In the genomic region with DNA sequence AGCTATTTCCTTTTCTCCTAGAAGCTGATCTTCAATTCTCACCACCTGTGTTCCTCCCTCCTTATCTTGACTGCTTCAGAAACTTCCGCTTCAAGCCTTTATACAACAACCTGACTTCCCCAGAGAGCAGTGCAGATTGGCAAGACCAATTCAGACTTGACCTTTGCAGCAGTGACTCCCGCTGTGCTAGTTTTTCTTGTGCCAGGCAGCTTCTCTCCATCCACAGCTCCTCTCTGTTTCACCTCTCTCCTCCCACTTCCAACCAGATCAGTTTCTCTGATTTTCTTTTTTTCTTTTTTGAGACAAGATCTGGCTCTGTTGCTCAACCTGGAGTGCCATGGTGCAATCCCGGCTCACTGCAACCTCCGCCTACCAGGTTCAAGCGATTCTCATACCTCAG, we compare ENCODE assay signal across 20 cellular contexts.
A peak's percentile ranks its signal among the peaks of the same experiment; 100 is the strongest.
DNase-seq lines count a peak whose midpoint lies in the region; ATAC-seq and TF ChIP-seq lines count a peak whose summit lies in the region.
"Had no signal": no experiment of that assay in that cellular context is flagged by ENCODE, and none has a peak within 500 bp of the region (broad histone marks: within the 10 kb centered on the region; RNA-seq: fewer than 3 reads in every experiment).

No MANE protein-coding gene starts in this region.

- no peaks in the 10 kb centered on the region for H3K79me1 ChIP-seq in trophoblast cell (ENCODE audit: low read length)

- H4K8ac ChIP-seq in trophoblast cell (ENCODE audit: low read depth, low read length), result no peak overlapping the region

- ATAC-seq in activated CD8-positive, alpha-beta T cell treated with anti-CD3 and anti-CD28 coated beads, Interleukin-2, amount 10 ng/mL, durations not matched to agents 7 days and 5 days, result peak; percentile 47
- ATAC-seq: activated naive CD8-positive, alpha-beta T cell treated with anti-CD3 and anti-CD28 coated beads, Interleukin-2, amount 50 U/mL, for 24 hours had no signal

- H3K27me3 ChIP-seq in cardiac muscle cell (no peaks in the 10 kb centered on the region), MM.1S (replicated peaks; ENCODE audit: insufficient read depth, low read length) (no peaks in the 10 kb centered on the region), trophoblast cell (ENCODE audit: insufficient read depth, low read length) (no peaks in the 10 kb centered on the region)
- H3K27me3 ChIP-seq in CD8-positive, alpha-beta memory T cell (ENCODE audit: insufficient read depth, low read length, poor library complexity, severe bottlenecking), result no peaks in the 10 kb centered on the region

- H3K4me1 Mint-ChIP-seq in activated CD8-positive, alpha-beta T cell treated with anti-CD3 and anti-CD28 coated beads, Interleukin-2, amount 10 ng/mL, durations not matched to agents 7 days and 5 days (ENCODE audit: low read depth), result peaks cover 40% of the 10 kb centered on the region
- peaks cover 2 to 17% (median 14%) of the 10 kb centered on the region in 3 donors for H3K4me1 Mint-ChIP-seq in CD8-positive, alpha-beta memory T cell

- no peaks in the 10 kb centered on the region for H4K20me1 ChIP-seq in MM.1S (ENCODE audit: insufficient read depth, low read length)

- no peaks in the 10 kb centered on the region for H3K9me3 Mint-ChIP-seq in activated CD8-positive, alpha-beta T cell treated with anti-CD3 and anti-CD28 coated beads, Interleukin-2, amount 10 ng/mL, durations not matched to agents 7 days and 5 days (ENCODE audit: insufficient read depth)
- H3K9me3 Mint-ChIP-seq in CD8-positive, alpha-beta memory T cell, result no peaks in the 10 kb centered on the region
- H3K9me3 Mint-ChIP-seq: activated naive CD8-positive, alpha-beta T cell treated with anti-CD3 and anti-CD28 coated beads, Interleukin-2, amount 50 U/mL, for 24 hours had no signal

- no peak overlapping the region for H3K18ac ChIP-seq in trophoblast cell (ENCODE audit: low read length)

- no peak overlapping the region for H2BK12ac ChIP-seq in trophoblast cell (ENCODE audit: low read length)

- H2BK120ac ChIP-seq in trophoblast cell (ENCODE audit: insufficient read depth, low read length, poor library complexity), result no peak overlapping the region

- no peaks in the 10 kb centered on the region for H3F3A ChIP-seq in MM.1S (ENCODE audit: insufficient read depth, low read length)

- no peak overlapping the region for H2AFZ ChIP-seq in MM.1S (ENCODE audit: low read length)
- H2AFZ ChIP-seq in trophoblast cell (ENCODE audit: insufficient read depth, low read length, poor library complexity), result no peak overlapping the region

- no peak overlapping the region for H3K14ac ChIP-seq in trophoblast cell (ENCODE audit: low read length)

- H3K4me1 ChIP-seq in cardiac muscle cell (ENCODE audit: low read depth) (peaks cover 5% of the 10 kb centered on the region), MM.1S (ENCODE audit: low read length) (no peaks in the 10 kb centered on the region), trophoblast cell (ENCODE audit: control insufficient read depth in 1 of 2, insufficient read depth in 2 of 2, low read length in 2 of 2) (no peaks in the 10 kb centered on the region)
- H3K4me1 ChIP-seq in CD8-positive, alpha-beta memory T cell (ENCODE audit: insufficient read depth, low read length), result no peaks in the 10 kb centered on the region
- H3K4me1 ChIP-seq: Caco-2 had no signal

- no peaks in the 10 kb centered on the region for H3K27me3 Mint-ChIP-seq in activated CD8-positive, alpha-beta T cell treated with anti-CD3 and anti-CD28 coated beads, Interleukin-2, amount 10 ng/mL, durations not matched to agents 7 days and 5 days (ENCODE audit: low read depth)
- peaks cover 0 to 2% of the 10 kb centered on the region in 2 donors for H3K27me3 Mint-ChIP-seq in CD8-positive, alpha-beta memory T cell
- H3K27me3 Mint-ChIP-seq: activated naive CD8-positive, alpha-beta T cell treated with anti-CD3 and anti-CD28 coated beads, Interleukin-2, amount 50 U/mL, for 24 hours had no signal

- no peaks in the 10 kb centered on the region for H3K9me2 ChIP-seq in MM.1S (replicated peaks; ENCODE audit: insufficient read depth, low read length)

- no peak overlapping the region for H4K12ac ChIP-seq in trophoblast cell (ENCODE audit: low read depth, low read length)

- H3K79me2 ChIP-seq in MM.1S (ENCODE audit: low read length) (no peaks in the 10 kb centered on the region), trophoblast cell (ENCODE audit: control insufficient read depth, insufficient read depth, low read length, poor library complexity) (no peaks in the 10 kb centered on the region)

- H3K36me3 ChIP-seq in cardiac muscle cell (no peaks in the 10 kb centered on the region), MM.1S (replicated peaks; ENCODE audit: insufficient read depth, low read length) (no peaks in the 10 kb centered on the region), trophoblast cell (ENCODE audit: control insufficient read depth in 1 of 2, insufficient read depth in 2 of 2, low read length in 2 of 2) (no peaks in the 10 kb centered on the region)
- no peaks in the 10 kb centered on the region for H3K36me3 ChIP-seq in CD8-positive, alpha-beta memory T cell (ENCODE audit: insufficient read depth, low read length)

- H3K4ac ChIP-seq in trophoblast cell (ENCODE audit: low read depth, low read length), result no peak overlapping the region

- H3K9me3 ChIP-seq in cardiac muscle cell (ENCODE audit: low read depth) (no peaks in the 10 kb centered on the region), MM.1S (replicated peaks; ENCODE audit: insufficient read depth, low read length) (no peaks in the 10 kb centered on the region), trophoblast cell (ENCODE audit: insufficient read depth, low read depth, low read length) (no peaks in the 10 kb centered on the region)
- H3K9me3 ChIP-seq in CD8-positive, alpha-beta memory T cell (ENCODE audit: low read length), result no peaks in the 10 kb centered on the region
- H3K9me3 ChIP-seq: Caco-2 had no signal

- no peak overlapping the region for H4K91ac ChIP-seq in trophoblast cell (ENCODE audit: low read depth, low read length)

- H3K9ac ChIP-seq in MM.1S (ENCODE audit: low read length) (no peak overlapping the region), trophoblast cell (ENCODE audit: low read length) (no peak overlapping the region)

- CTCF ChIA-PET in activated CD8-positive, alpha-beta T cell treated with anti-CD3 and anti-CD28 coated beads, Interleukin-2, amount 10 ng/mL, durations not matched to agents 7 days and 5 days (lab: Charles Lee), result interaction anchor here (0.9 to 2.5 kb wide), 4 partner anchors 8 to 203 kb away, joined by 3 to 10 read pairs (median 6); no protein-coding TSS in a partner anchor
- CTCF ChIA-PET in CD8-positive, alpha-beta memory T cell (lab: Charles Lee), result interaction anchor here (1.2 kb wide), 1 partner anchor 11 kb away, joined by 4 read pairs; no protein-coding TSS in a partner anchor
- CTCF ChIA-PET in HEK293T (lab: Yijun Ruan, JAX), result interaction anchor here (0.7 to 1.3 kb wide), 2 partner anchors 76 to 97 kb away, joined by 3 read pairs; no protein-coding TSS in a partner anchor

- POLR2A ChIA-PET in activated CD8-positive, alpha-beta T cell treated with anti-CD3 and anti-CD28 coated beads, Interleukin-2, amount 10 ng/mL, durations not matched to agents 7 days and 5 days (lab: Charles Lee), result no interaction called here
- POLR2A ChIA-PET in CD8-positive, alpha-beta memory T cell (lab: Charles Lee), result interaction anchor here (0.5 kb wide), 1 partner anchor 30 kb away, joined by 3 read pairs; no protein-coding TSS in a partner anchor
- POLR2A ChIA-PET in HEK293T (lab: Yijun Ruan, JAX), result no interaction called here

- H3K4me3 ChIP-seq in cardiac muscle cell (no peak overlapping the region), MM.1S (ENCODE audit: low read length) (no peak overlapping the region), trophoblast cell (ENCODE audit: low read depth, low read length) (no peak overlapping the region)
- no peak overlapping the region for H3K4me3 ChIP-seq in CD8-positive, alpha-beta memory T cell (ENCODE audit: low read length)

- no CpG with 5 or more reads among the region's 5 CpGs for WGBS in trophoblast cell (ENCODE audit: extremely low coverage, insufficient coverage, insufficient read length)

- intact Hi-C loops in cardiac septum (cut with DNase I), result no loop called here

- H3K27ac ChIP-seq in cardiac muscle cell (peak overlapping the region; percentile 12), MM.1S (ENCODE audit: low read length) (no peak overlapping the region), trophoblast cell (ENCODE audit: low read depth, low read length) (no peak overlapping the region)
- H3K27ac ChIP-seq in CD8-positive, alpha-beta memory T cell (ENCODE audit: low read depth, low read length), result no peak overlapping the region

- DNase-seq in cardiac muscle cell (ENCODE audit: low read depth in 1 of 2, low spot score in 1 of 2) (no peak), cardiac septum (ENCODE audit: low spot score) (no peak), MM.1S (peak; percentile 72), trophoblast cell (peak; percentile 57 to 74), HEK293T (ENCODE audit: extremely low spot score) (no peak)
- DNase-seq in activated CD8-positive, alpha-beta T cell treated with anti-CD3 and anti-CD28 coated beads, Interleukin-2, amount 10 ng/mL, durations not matched to agents 7 days and 5 days, result no peak
- DNase-seq in NK-92 treated with Interleukin-12 subunit alpha and Interleukin-12 subunit beta, amount 100 ng/mL, for 24 hours (lab: John Stamatoyannopoulos, UW), result no peak
- DNase-seq in CD8-positive, alpha-beta memory T cell, result no peak
- DNase-seq: activated CD4-positive, alpha-beta T cell treated with anti-CD3 and anti-CD28 coated beads for 4 hours; activated naive CD8-positive, alpha-beta T cell treated with anti-CD3 and anti-CD28 coated beads, Interleukin-2, amount 50 U/mL, for 24 hours; activated T-cell treated with anti-CD3 and anti-CD28 coated beads for 4 hours; central memory CD4-positive, alpha-beta T cell; effector CD8-positive, alpha-beta T cell; head of caudate nucleus; IMR-90; islet precursor cell; NCI-H1105; NCI-H82; nucleus accumbens had no signal

- H3K27ac Mint-ChIP-seq in activated CD8-positive, alpha-beta T cell treated with anti-CD3 and anti-CD28 coated beads, Interleukin-2, amount 10 ng/mL, durations not matched to agents 7 days and 5 days, result peak overlapping the region; percentile 68
- no peak overlapping the region for H3K27ac Mint-ChIP-seq in CD8-positive, alpha-beta memory T cell
- H3K27ac Mint-ChIP-seq: activated naive CD8-positive, alpha-beta T cell treated with anti-CD3 and anti-CD28 coated beads, Interleukin-2, amount 50 U/mL, for 24 hours had no signal

- no peak overlapping the region for H3K4me2 ChIP-seq in MM.1S (ENCODE audit: low read depth, low read length)
- no peak overlapping the region for H3K4me2 ChIP-seq in trophoblast cell (ENCODE audit: low read length)

- no peak overlapping the region for H3K23ac ChIP-seq in trophoblast cell (ENCODE audit: low read length)

- TF ChIP-seq CTCF in cardiac muscle cell (IDR thresholded peaks at IDR 0.05; ENCODE audit: low read depth, low read length) (no peak), MM.1S (IDR thresholded peaks at IDR 0.05; ENCODE audit: low read length) (no peak)

- H3K4me3 Mint-ChIP-seq in activated CD8-positive, alpha-beta T cell treated with anti-CD3 and anti-CD28 coated beads, Interleukin-2, amount 10 ng/mL, durations not matched to agents 7 days and 5 days, result no peak overlapping the region
- no peak overlapping the region for H3K4me3 Mint-ChIP-seq in CD8-positive, alpha-beta memory T cell
- H3K4me3 Mint-ChIP-seq: activated naive CD8-positive, alpha-beta T cell treated with anti-CD3 and anti-CD28 coated beads, Interleukin-2, amount 50 U/mL, for 24 hours had no signal

- no peaks in the 10 kb centered on the region for H3K36me3 Mint-ChIP-seq in activated CD8-positive, alpha-beta T cell treated with anti-CD3 and anti-CD28 coated beads, Interleukin-2, amount 10 ng/mL, durations not matched to agents 7 days and 5 days (ENCODE audit: low read depth)
- H3K36me3 Mint-ChIP-seq in CD8-positive, alpha-beta memory T cell, result peaks cover 0 to 4% (median 0%) of the 10 kb centered on the region in 3 donors

- no peak overlapping the region for H2BK5ac ChIP-seq in trophoblast cell (ENCODE audit: low read depth, low read length, poor library complexity)

- H2AK5ac ChIP-seq in trophoblast cell (ENCODE audit: low read length), result no peak overlapping the region

Comparison
In these comparisons a context has a peak if more than half of its experiments do, and no peak if none do; other contexts are left out.
1. DNase-seq: peak in MM.1S (single experiment) and trophoblast cell (2 of 2); none in cardiac muscle cell (0 of 2), cardiac septum (single experiment), activated CD8-positive, alpha-beta T cell treated with anti-CD3 and anti-CD28 coated beads, Interleukin-2, amount 10 ng/mL, durations not matched to agents 7 days and 5 days (single experiment), NK-92 treated with Interleukin-12 subunit alpha and Interleukin-12 subunit beta, amount 100 ng/mL, for 24 hours (single experiment), CD8-positive, alpha-beta memory T cell (0 of 5) and HEK293T (single experiment).